31 cellular contexts compared by ENCODE assay signal in genomic region chr10:111338035-111338434, GRCh38.
A peak's percentile ranks its signal among the peaks of the same experiment; 100 is the strongest.
DNase-seq lines count a peak whose midpoint lies in the region; ATAC-seq, FAIRE-seq and TF ChIP-seq lines count a peak whose summit lies in the region.
"Had no signal": no experiment of that assay in that cellular context is flagged by ENCODE, and none has a peak within 500 bp of the region (broad histone marks: within the 10 kb centered on the region; RNA-seq: fewer than 3 reads in every experiment).

No MANE protein-coding gene starts in this region.

- H3K27me3 Mint-ChIP-seq in type B pancreatic cell = peaks cover 6% of the 10 kb centered on the region
- H3K27me3 Mint-ChIP-seq in activated CD8-positive, alpha-beta memory T cell treated with anti-CD3 and anti-CD28 coated beads, Interleukin-2, amount 10 ng/mL, durations not matched to agents 7 days and 5 days = no peaks in the 10 kb centered on the region
- H3K27me3 Mint-ChIP-seq: activated naive CD8-positive, alpha-beta T cell treated with anti-CD3 and anti-CD28 coated beads, Interleukin-2, amount 10 ng/mL, durations not matched to agents 7 days and 5 days had no signal

- DNase-seq in NCI-H2171 treated with DMSO at 0.1 percent for 48 hours (lab: John Stamatoyannopoulos, UW) (peak; percentile 36), NCI-H2171 (lab: John Stamatoyannopoulos, UW) (no peak), NCI-H187 treated with DMSO at 0.1 percent for 48 hours (lab: John Stamatoyannopoulos, UW) (peak; percentile 79), type B pancreatic cell (ENCODE audit: extremely low spot score, unreplicated experiment) (no peak), testis (no peak)
- no peak for DNase-seq in activated CD8-positive, alpha-beta memory T cell treated with anti-CD3 and anti-CD28 coated beads, Interleukin-2, amount 10 ng/mL, durations not matched to agents 7 days and 5 days
- DNase-seq: activated CD4-positive, alpha-beta T cell treated with anti-CD3 and anti-CD28 coated beads for 4 hours; activated effector memory CD4-positive, alpha-beta T cell treated with Interleukin-2 at 50 U/mL for 16 hours; activated naive CD8-positive, alpha-beta T cell treated with anti-CD3 and anti-CD28 coated beads, Interleukin-2, amount 10 ng/mL, durations not matched to agents 7 days and 5 days; CD4-positive, CD25-positive, alpha-beta regulatory T cell; endodermal cell; foreskin fibroblast; heart left ventricle; Kasumi-1; mucosa of descending colon; MV-4-11; NCI-H2029; NCI-H446 treated with DMSO at 0.1 percent for 48 hours; SHP77 had no signal

- no peak overlapping the region for H3K27ac Mint-ChIP-seq in type B pancreatic cell
- no peak overlapping the region for H3K27ac Mint-ChIP-seq in activated CD8-positive, alpha-beta memory T cell treated with anti-CD3 and anti-CD28 coated beads, Interleukin-2, amount 10 ng/mL, durations not matched to agents 7 days and 5 days
- H3K27ac Mint-ChIP-seq: activated naive CD8-positive, alpha-beta T cell treated with anti-CD3 and anti-CD28 coated beads, Interleukin-2, amount 10 ng/mL, durations not matched to agents 7 days and 5 days; CD4-positive, CD25-positive, alpha-beta regulatory T cell; endodermal cell; nephron; stimulated activated naive CD8-positive, alpha-beta T cell treated with anti-CD3 and anti-CD28 coated beads, Interleukin-15, Interleukin-2, amounts not matched to agents 100 ng/mL and 50 ng/mL, for 24 hours; T-helper 2 cell treated with Interferon-gamma antibody and Interleukin-4, amounts not matched to agents 5 μg/mL and 100 μg/mL, for 36 hours had no signal

- intact Hi-C loops in testis (cut with DNase I; ENCODE audit: low total_unique reads) = no loop called here

- no peaks in the 10 kb centered on the region for H3K4me1 Mint-ChIP-seq in type B pancreatic cell (ENCODE audit: unreplicated experiment)
- H3K4me1 Mint-ChIP-seq in activated CD8-positive, alpha-beta memory T cell treated with anti-CD3 and anti-CD28 coated beads, Interleukin-2, amount 10 ng/mL, durations not matched to agents 7 days and 5 days = no peaks in the 10 kb centered on the region
- H3K4me1 Mint-ChIP-seq: activated naive CD8-positive, alpha-beta T cell treated with anti-CD3 and anti-CD28 coated beads, Interleukin-2, amount 10 ng/mL, durations not matched to agents 7 days and 5 days; CD4-positive, CD25-positive, alpha-beta regulatory T cell; endodermal cell; nephron had no signal

- peaks cover 6% of the 10 kb centered on the region for H3K9me3 Mint-ChIP-seq in type B pancreatic cell
- peaks cover 18% of the 10 kb centered on the region for H3K9me3 Mint-ChIP-seq in activated CD8-positive, alpha-beta memory T cell treated with anti-CD3 and anti-CD28 coated beads, Interleukin-2, amount 10 ng/mL, durations not matched to agents 7 days and 5 days (ENCODE audit: low read depth)

- TF ChIP-seq POLR2A in testis (IDR thresholded peaks at IDR 0.05) = no peak

- H3K4me3 Mint-ChIP-seq in type B pancreatic cell = no peak overlapping the region
- no peak overlapping the region for H3K4me3 Mint-ChIP-seq in activated CD8-positive, alpha-beta memory T cell treated with anti-CD3 and anti-CD28 coated beads, Interleukin-2, amount 10 ng/mL, durations not matched to agents 7 days and 5 days
- H3K4me3 Mint-ChIP-seq: activated naive CD8-positive, alpha-beta T cell treated with anti-CD3 and anti-CD28 coated beads, Interleukin-2, amount 10 ng/mL, durations not matched to agents 7 days and 5 days; CD4-positive, CD25-positive, alpha-beta regulatory T cell; endodermal cell; nephron; stimulated activated naive CD8-positive, alpha-beta T cell treated with anti-CD3 and anti-CD28 coated beads, Interleukin-15, Interleukin-2, amounts not matched to agents 100 ng/mL and 50 ng/mL, for 24 hours; T-helper 2 cell treated with Interferon-gamma antibody and Interleukin-4, amounts not matched to agents 5 μg/mL and 100 μg/mL, for 36 hours had no signal

- no peaks in the 10 kb centered on the region for H3K36me3 Mint-ChIP-seq in type B pancreatic cell
- no peaks in the 10 kb centered on the region for H3K36me3 Mint-ChIP-seq in activated CD8-positive, alpha-beta memory T cell treated with anti-CD3 and anti-CD28 coated beads, Interleukin-2, amount 10 ng/mL, durations not matched to agents 7 days and 5 days
- H3K36me3 Mint-ChIP-seq: activated naive CD8-positive, alpha-beta T cell treated with anti-CD3 and anti-CD28 coated beads, Interleukin-2, amount 10 ng/mL, durations not matched to agents 7 days and 5 days; CD4-positive, CD25-positive, alpha-beta regulatory T cell had no signal

- no peak overlapping the region for H3K4me3 ChIP-seq in testis
- H3K4me3 ChIP-seq: heart left ventricle, lung, mucosa of descending colon, vagina had no signal

- TF ChIP-seq CTCF in type B pancreatic cell (conservative IDR thresholded peaks at IDR 0.05) = no peak
- TF ChIP-seq CTCF in testis (IDR thresholded peaks at IDR 0.05) = no peak

- no peaks in the 10 kb centered on the region for H3K9me3 ChIP-seq in testis
- H3K9me3 ChIP-seq: vagina had no signal

- H3K27me3 ChIP-seq in testis = no peaks in the 10 kb centered on the region
- H3K27me3 ChIP-seq: heart left ventricle, vagina had no signal

- no peaks in the 10 kb centered on the region for H3K36me3 ChIP-seq in testis (ENCODE audit: low read depth, missing control alignments)
- H3K36me3 ChIP-seq: heart left ventricle, vagina had no signal

- no peak overlapping the region for H3K27ac ChIP-seq in testis
- H3K27ac ChIP-seq: heart left ventricle, vagina had no signal

- CTCF ChIA-PET in activated CD8-positive, alpha-beta memory T cell treated with anti-CD3 and anti-CD28 coated beads, Interleukin-2, amount 10 ng/mL, durations not matched to agents 7 days and 5 days (lab: Charles Lee) = no interaction called here

- peaks cover 10% of the 10 kb centered on the region for H3K4me1 ChIP-seq in testis
- H3K4me1 ChIP-seq: heart left ventricle, vagina had no signal

- peak; percentile 91 for FAIRE-seq in islet of Langerhans (lab: Jason Lieb, UNC)
- FAIRE-seq: astrocyte, D721Med, GM19239, HepG2 had no signal

- ATAC-seq in GM21717 (IDR thresholded peaks at IDR 0.05; ENCODE audit: unreplicated experiment) = peak; percentile 32
- no peak for ATAC-seq in activated CD8-positive, alpha-beta memory T cell treated with anti-CD3 and anti-CD28 coated beads, Interleukin-2, amount 10 ng/mL, durations not matched to agents 7 days and 5 days
- ATAC-seq: esophagus mucosa, heart left ventricle, HepG2, mucosa of descending colon had no signal

- 100% methylated on average over 1 of the region's 1 CpG; no CpG with 5 or more reads in 1 of the 2 donors for WGBS in testis, 2 donors

Comparison
In these comparisons a context has a peak if more than half of its experiments do, and no peak if none do; other contexts are left out.
1. DNase-seq: peak in NCI-H2171 treated with DMSO at 0.1 percent for 48 hours (single experiment) and NCI-H187 treated with DMSO at 0.1 percent for 48 hours (single experiment); none in NCI-H2171 (single experiment), type B pancreatic cell (single experiment), activated CD8-positive, alpha-beta memory T cell treated with anti-CD3 and anti-CD28 coated beads, Interleukin-2, amount 10 ng/mL, durations not matched to agents 7 days and 5 days (single experiment) and testis (single experiment).